In the genomic region with DNA sequence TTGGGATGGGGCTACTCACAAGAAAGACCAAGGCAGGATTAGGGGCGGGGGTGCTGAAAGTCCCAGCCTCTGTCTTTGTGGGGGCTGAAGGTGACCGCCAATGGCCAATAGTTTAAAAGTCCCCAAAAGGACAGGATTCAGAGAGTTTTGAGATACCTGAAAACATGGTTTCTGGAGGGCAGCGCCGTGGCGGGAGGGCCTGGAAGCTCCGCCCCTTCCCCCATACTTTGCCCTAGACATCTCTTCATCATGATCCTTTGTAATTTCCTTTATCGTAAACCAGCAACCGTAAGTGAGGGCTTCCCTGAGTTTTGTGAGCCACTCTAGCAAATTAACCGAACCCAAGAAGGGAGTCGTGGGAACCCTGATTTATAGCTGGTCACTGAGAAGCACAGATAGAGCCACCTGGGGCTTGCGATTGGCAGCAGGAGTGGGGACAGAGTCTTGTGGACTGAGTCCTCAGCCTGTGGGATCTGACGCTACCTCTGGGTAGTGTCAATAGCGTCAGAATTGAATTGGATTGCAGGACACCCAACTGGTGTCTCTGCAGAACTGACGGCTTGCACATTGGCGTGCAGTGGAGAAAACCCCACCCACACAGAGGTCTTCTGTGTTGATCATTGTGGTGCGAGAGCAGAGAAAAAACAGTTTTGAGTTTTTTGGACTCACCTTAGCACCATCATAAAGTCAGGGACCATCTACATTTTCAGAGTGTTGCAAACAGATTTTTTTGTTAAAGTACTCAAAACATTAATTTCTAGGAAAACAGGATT, we compare ENCODE assay signal across 17 cellular contexts.
DNase-seq lines count a peak whose midpoint lies in the region; ATAC-seq, FAIRE-seq and TF ChIP-seq lines count a peak whose summit lies in the region.
"Had no signal": no experiment of that assay in that cellular context is flagged by ENCODE, and none has a peak within 500 bp of the region (broad histone marks: within the 10 kb centered on the region; RNA-seq: fewer than 3 reads in every experiment).

No MANE protein-coding gene starts in this region.

- no peaks in the 10 kb centered on the region for H3K9me3 Mint-ChIP-seq in endodermal cell
- H3K9me3 Mint-ChIP-seq: HFFc6 had no signal

- no peak overlapping the region for H3K27ac Mint-ChIP-seq in endodermal cell
- H3K27ac Mint-ChIP-seq: HFFc6 had no signal

- no peaks in the 10 kb centered on the region for H3K36me3 Mint-ChIP-seq in endodermal cell (ENCODE audit: low read depth)

- no peaks in the 10 kb centered on the region for H3K27me3 ChIP-seq in endodermal cell (ENCODE audit: control insufficient read depth, insufficient read depth, low read length, poor library complexity, severe bottlenecking)

- POLR2A ChIA-PET in GM10248 (lab: Yijun Ruan, JAX) = no interaction called here

- no peaks in the 10 kb centered on the region for H3K36me3 ChIP-seq in endodermal cell (ENCODE audit: control insufficient read depth, insufficient read depth, low read length)

- no peaks in the 10 kb centered on the region for H3K4me1 ChIP-seq in endodermal cell (ENCODE audit: control insufficient read depth, insufficient read depth, low read length)

- WGBS in endodermal cell (ENCODE audit: insufficient coverage in 1 of 2, insufficient read length in 1 of 2), 2 experiments = 95 to 96% methylated on average over 9 to 16 of the region's 16 CpGs

- H3K4me3 Mint-ChIP-seq in endodermal cell = no peak overlapping the region
- H3K4me3 Mint-ChIP-seq: HFFc6 had no signal

- no peak for TF ChIP-seq POLR2A in GM12891 (IDR thresholded peaks at IDR 0.05; ENCODE audit: low read depth, low read length)

- H3K9ac ChIP-seq in endodermal cell (ENCODE audit: extremely low read depth, low read length, poor library complexity, severe bottlenecking) = no peak overlapping the region
- H3K9ac ChIP-seq: KMS-11 had no signal

- no peaks in the 10 kb centered on the region for H3K27me3 Mint-ChIP-seq in endodermal cell (ENCODE audit: insufficient read depth)

- CTCF ChIA-PET in GM10248 (lab: Yijun Ruan, JAX) = interaction anchor here (1.0 to 1.1 kb wide), 2 partner anchors 9 to 18 kb away, joined by 3 read pairs; no protein-coding TSS in a partner anchor

- H3K4me1 Mint-ChIP-seq in endodermal cell = no peaks in the 10 kb centered on the region

- no peaks in the 10 kb centered on the region for H3K9me3 ChIP-seq in endodermal cell (ENCODE audit: control insufficient read depth, low read length)

- H3K4me3 ChIP-seq in endodermal cell (ENCODE audit: low read length) = no peak overlapping the region

- FAIRE-seq in GM12891 (lab: Jason Lieb, UNC) = peak; percentile 86
- FAIRE-seq: HepG2 had no signal

- no peak overlapping the region for H3K27ac ChIP-seq in endodermal cell (ENCODE audit: low read depth, low read length)
- H3K27ac ChIP-seq: C4-2B, KMS-11 had no signal

- ATAC-seq in HG02884 (IDR thresholded peaks at IDR 0.05; ENCODE audit: unreplicated experiment) = peak; percentile 52
- no peak for ATAC-seq in HG02763 (IDR thresholded peaks at IDR 0.05; ENCODE audit: unreplicated experiment)
- ATAC-seq: HepG2 had no signal

- TF ChIP-seq CTCF in GM10248 (IDR thresholded peaks at IDR 0.05; ENCODE audit: control extremely low read depth, extremely low read depth, low read depth, missing control alignments) (no peak), endodermal cell (conservative IDR thresholded peaks at IDR 0.05) (no peak)

- DNase-seq in GM10248 (ENCODE audit: extremely low spot score) (peak; percentile 42), GM12891 (ENCODE audit: insufficient read length, low spot score) (no peak), endodermal cell (peak; percentile 27), SK-N-DZ (ENCODE audit: low spot score) (no peak), NCI-H69 (lab: John Stamatoyannopoulos, UW) (no peak)
- DNase-seq: ACHN, DMS79 treated with DMSO at 0.1 percent for 48 hours, HFFc6, NCI-H1417, NCI-H1930, NCI-H345, NCI-H524 treated with DMSO at 0.1 percent for 48 hours had no signal

TF ChIP-seq in GM12891, 5 proteins besides CTCF, POLR2A, EP300 and RAD21:
- TF ChIP-seq POU2F2 (IDR thresholded peaks at IDR 0.05; ENCODE audit: low read depth, low read length) (no peak), PAX5 (IDR thresholded peaks at IDR 0.05; ENCODE audit: insufficient read depth, low read length, severe bottlenecking) (no peak), POLR2AphosphoS5 (IDR thresholded peaks at IDR 0.05; ENCODE audit: low read depth, low read length) (no peak), SPI1 (IDR thresholded peaks at IDR 0.05; ENCODE audit: low read depth, low read length) (no peak), TAF1 (IDR thresholded peaks at IDR 0.05; ENCODE audit: low read depth, low read length) (no peak)

Comparison
In these comparisons a context has a peak if more than half of its experiments do, and no peak if none do; other contexts are left out.
1. DNase-seq: peak in GM10248 (single experiment) and endodermal cell (single experiment); none in GM12891 (single experiment), SK-N-DZ (single experiment) and NCI-H69 (single experiment).